Comparison of ENCODE assay signal across 16 cellular contexts in genomic region chrX:150504399-150505186, GRCh38.
A peak's percentile ranks its signal among the peaks of the same experiment; 100 is the strongest.
DNase-seq lines count a peak whose midpoint lies in the region; ATAC-seq and TF ChIP-seq lines count a peak whose summit lies in the region.
"Had no signal": no experiment of that assay in that cellular context is flagged by ENCODE, and none has a peak within 500 bp of the region (broad histone marks: within the 10 kb centered on the region; RNA-seq: fewer than 3 reads in every experiment).

No MANE protein-coding gene starts in this region.

- H3K4me3 ChIP-seq in left ventricle myocardium inferior (no peak overlapping the region), heart right ventricle (no peak overlapping the region), mesodermal cell (ENCODE audit: extremely low read depth, insufficient read depth, low read length, poor library complexity, severe bottlenecking) (no peak overlapping the region), upper lobe of right lung (no peak overlapping the region)
- H3K4me3 ChIP-seq: A549, esophagus muscularis mucosa, SK-N-MC, skin epidermis had no signal

- DNase-seq in left ventricle myocardium inferior (no peak), heart right ventricle (no peak), upper lobe of right lung (no peak), GOT3 (lab: John Stamatoyannopoulos, UW) (no peak), cortex of kidney (lab: John Stamatoyannopoulos, UW) (no peak)
- no peak for DNase-seq in activated CD4-positive, alpha-beta T cell treated with anti-CD3 and anti-CD28 coated beads, Interleukin-2, amount 50 U/mL, for 48 hours
- DNase-seq: activated CD4-positive, alpha-beta T cell treated with anti-CD3 and anti-CD28 coated beads for 4 hours; NCI-H345 had no signal

- H3K27me3 ChIP-seq in left ventricle myocardium inferior (ENCODE audit: low read depth) (no peaks in the 10 kb centered on the region), heart right ventricle (peaks cover 0 to 3% (median 0%) of the 10 kb centered on the region in 7 donors), upper lobe of right lung (no peaks in the 10 kb centered on the region)
- H3K27me3 ChIP-seq: esophagus muscularis mucosa had no signal

- TF ChIP-seq CTCF in left ventricle myocardium inferior (IDR thresholded peaks at IDR 0.05; ENCODE audit: borderline replicate concordance) = peak; percentile 18
- TF ChIP-seq CTCF in heart right ventricle (IDR thresholded peaks at IDR 0.05) = peak in 2 of 9 donors; percentile 9 to 33
- TF ChIP-seq CTCF in upper lobe of right lung (IDR thresholded peaks at IDR 0.05) = no peak

- H3K36me3 ChIP-seq in left ventricle myocardium inferior (no peaks in the 10 kb centered on the region), heart right ventricle (no peaks in the 10 kb centered on the region), mesodermal cell (ENCODE audit: control insufficient read depth, insufficient read depth, low read length) (no peaks in the 10 kb centered on the region), upper lobe of right lung (no peaks in the 10 kb centered on the region)
- H3K36me3 ChIP-seq: esophagus muscularis mucosa had no signal

- intact Hi-C loops in left ventricle myocardium inferior (cut with micrococcal nuclease) = no loop called here
- intact Hi-C loops in heart right ventricle (cut with DNase I) = loop anchor here in 1 of 10 donors (5.0 to 10.0 kb wide), 2 partner anchors 43 to 70 kb away; no protein-coding TSS in a partner anchor
- intact Hi-C loops in upper lobe of right lung (cut with DNase I) = no loop called here

- H3K4me1 ChIP-seq in left ventricle myocardium inferior (peaks cover 56% of the 10 kb centered on the region), heart right ventricle (peaks cover 0 to 51% (median 11%) of the 10 kb centered on the region in 9 donors), mesodermal cell (ENCODE audit: control insufficient read depth, insufficient read depth, low read length, poor library complexity, severe bottlenecking) (peaks cover 33% of the 10 kb centered on the region), upper lobe of right lung (peaks cover 10% of the 10 kb centered on the region)
- H3K4me1 ChIP-seq: A549 had no signal

- ATAC-seq in heart right ventricle (no peak), upper lobe of right lung (no peak)
- ATAC-seq: left lobe of liver had no signal

- 58 to 70% methylated on average over 9 of the region's 9 CpGs for WGBS in heart right ventricle, 2 donors
- 83 to 86% methylated on average over 1 to 5 of the region's 9 CpGs for WGBS in mesodermal cell (ENCODE audit: insufficient coverage in 2 of 2), 2 experiments

- H3K9me3 ChIP-seq in left ventricle myocardium inferior (replicated peaks) = no peaks in the 10 kb centered on the region
- no peaks in the 10 kb centered on the region for H3K9me3 ChIP-seq in heart right ventricle
- H3K9me3 ChIP-seq in mesodermal cell (ENCODE audit: control insufficient read depth, low read length) = no peaks in the 10 kb centered on the region
- no peaks in the 10 kb centered on the region for H3K9me3 ChIP-seq in upper lobe of right lung
- H3K9me3 ChIP-seq: A549, esophagus muscularis mucosa had no signal

- peak overlapping the region; percentile 88 for H3K27ac ChIP-seq in left ventricle myocardium inferior (replicated peaks)
- H3K27ac ChIP-seq in heart right ventricle = peak overlapping the region in 5 of 10 donors; percentile 14 to 85 (median 28)
- H3K27ac ChIP-seq in cingulate gyrus (ENCODE audit: low read depth, low read length) = peak overlapping the region; percentile 66
- peak overlapping the region; percentile 36 for H3K27ac ChIP-seq in mesodermal cell (ENCODE audit: low read depth, low read length, severe bottlenecking)
- peak overlapping the region; percentile 17 for H3K27ac ChIP-seq in upper lobe of right lung
- H3K27ac ChIP-seq: A549, KMS-11, SK-N-MC had no signal
